In the genomic region with DNA sequence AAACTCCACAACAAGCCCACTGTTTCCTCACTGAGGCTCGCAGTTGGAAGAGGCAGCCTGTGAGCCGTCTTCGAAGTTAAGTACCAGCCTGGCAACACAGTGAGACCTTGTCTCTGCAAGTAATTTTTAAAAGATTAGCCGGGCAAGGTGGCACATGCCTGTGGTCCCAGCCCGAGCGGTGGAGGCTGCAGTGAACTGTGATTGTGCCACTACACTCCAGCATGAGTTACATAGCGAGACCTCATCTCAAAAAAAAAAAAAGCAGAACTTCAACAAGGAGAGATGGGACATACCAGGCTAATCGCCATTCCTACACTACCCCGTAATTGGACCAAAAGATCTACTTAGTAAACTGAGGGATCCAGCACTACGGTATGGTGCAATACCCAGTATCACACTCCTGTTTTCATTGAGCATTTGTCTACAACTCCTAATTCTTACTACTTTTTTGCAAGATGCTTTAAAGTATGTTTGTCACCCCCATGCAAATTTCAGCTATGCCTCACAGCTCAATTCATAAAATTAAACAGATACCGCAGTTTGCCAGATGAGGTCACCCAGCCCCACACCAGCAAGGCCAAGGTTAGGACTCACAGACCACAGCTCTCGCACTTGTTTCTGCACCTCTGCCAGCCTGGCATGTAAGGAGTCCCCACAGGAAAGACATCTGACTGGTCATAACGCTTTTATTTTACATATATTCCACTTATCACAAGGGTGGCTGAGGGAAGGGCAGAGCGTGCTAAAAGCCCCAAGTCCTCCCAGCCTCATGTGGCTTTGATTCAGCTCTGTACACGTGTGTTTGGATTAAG, we compare ENCODE assay signal across 10 cellular contexts. TPM values are rescaled to one million over a fixed set of nuclear protein-coding genes. Genes with fewer than 3 reads are reported as not detected.
DNase-seq lines count a peak whose midpoint lies in the region; ATAC-seq and TF ChIP-seq lines count a peak whose summit lies in the region.
"Had no signal": no experiment of that assay in that cellular context is flagged by ENCODE, and none has a peak within 500 bp of the region (broad histone marks: within the 10 kb centered on the region; RNA-seq: fewer than 3 reads in every experiment).

No MANE protein-coding gene starts in this region.

- no peak for TF ChIP-seq CTCF in CD14-positive monocyte (IDR thresholded peaks at IDR 0.05)

- peak; percentile 63 for ATAC-seq in GM18498 (IDR thresholded peaks at IDR 0.05; ENCODE audit: unreplicated experiment)
- ATAC-seq in GM19468 (IDR thresholded peaks at IDR 0.05; ENCODE audit: extremely low read depth, unreplicated experiment), result peak; percentile 57
- ATAC-seq in HG03135 (IDR thresholded peaks at IDR 0.05; ENCODE audit: unreplicated experiment), result peak; percentile 60
- no peak for ATAC-seq in HG03159 (IDR thresholded peaks at IDR 0.05; ENCODE audit: unreplicated experiment)

- H3K4me3 Mint-ChIP-seq in CD14-positive monocyte, result no peak overlapping the region
- H3K4me3 Mint-ChIP-seq: activated naive CD4-positive, alpha-beta T cell treated with anti-CD3 and anti-CD28 coated beads for 36 hours had no signal

- peaks cover 0 to 3% (median 0%) of the 10 kb centered on the region in 3 donors for H3K27me3 Mint-ChIP-seq in CD14-positive monocyte (ENCODE audit: low read depth in 3 of 3)

- H3K27ac Mint-ChIP-seq in CD14-positive monocyte, result peak overlapping the region in 3 of 7 donors; percentile 1 to 51 (median 6)
- H3K27ac Mint-ChIP-seq: activated naive CD4-positive, alpha-beta T cell treated with anti-CD3 and anti-CD28 coated beads for 36 hours had no signal

- peaks cover 7 to 12% (median 10%) of the 10 kb centered on the region in 7 donors for H3K9me3 Mint-ChIP-seq in CD14-positive monocyte

- intact Hi-C loops in CD14-positive monocyte (cut with micrococcal nuclease), result loop anchor here (2.0 to 10.0 kb wide), 4 partner anchors 201 to 503 kb away; partner anchors contain the start of gene SRP9 (in 2 of the 2)

- DNase-seq in amniotic epithelial cell (ENCODE audit: low read depth) (peak; percentile 19), DMS79 treated with DMSO at 0.1 percent for 48 hours (lab: John Stamatoyannopoulos, UW) (no peak), MV-4-11 (lab: John Stamatoyannopoulos, UW) (no peak), CD14-positive monocyte (ENCODE audit: low spot score) (no peak)
- DNase-seq: activated naive CD4-positive, alpha-beta T cell treated with anti-CD3 and anti-CD28 coated beads for 36 hours; GDM1 had no signal

- peaks cover 38 to 62% of the 10 kb centered on the region in 2 donors for H3K36me3 Mint-ChIP-seq in CD14-positive monocyte

- H3K4me1 Mint-ChIP-seq in CD14-positive monocyte, result peaks cover 16% of the 10 kb centered on the region

RNA-seq across cellular contexts. Expression of gene SDE2, which starts 21.0 kb away (rescaled TPM):
- 1 to 10 TPM; 6.8 to 8.4 TPM for polyA plus RNA-seq in CD14-positive monocyte

RNA-seq across cellular contexts. Expression of gene LEFTY2, which starts 37.1 kb away (rescaled TPM):
- not detected for polyA plus RNA-seq in CD14-positive monocyte

RNA-seq across cellular contexts. Expression of gene PYCR2, which starts 54.1 kb away (rescaled TPM):
- 10 to 100 TPM; 21.4 to 26.6 TPM for polyA plus RNA-seq in CD14-positive monocyte
